8 cellular contexts compared by ENCODE assay signal in the genomic region with DNA sequence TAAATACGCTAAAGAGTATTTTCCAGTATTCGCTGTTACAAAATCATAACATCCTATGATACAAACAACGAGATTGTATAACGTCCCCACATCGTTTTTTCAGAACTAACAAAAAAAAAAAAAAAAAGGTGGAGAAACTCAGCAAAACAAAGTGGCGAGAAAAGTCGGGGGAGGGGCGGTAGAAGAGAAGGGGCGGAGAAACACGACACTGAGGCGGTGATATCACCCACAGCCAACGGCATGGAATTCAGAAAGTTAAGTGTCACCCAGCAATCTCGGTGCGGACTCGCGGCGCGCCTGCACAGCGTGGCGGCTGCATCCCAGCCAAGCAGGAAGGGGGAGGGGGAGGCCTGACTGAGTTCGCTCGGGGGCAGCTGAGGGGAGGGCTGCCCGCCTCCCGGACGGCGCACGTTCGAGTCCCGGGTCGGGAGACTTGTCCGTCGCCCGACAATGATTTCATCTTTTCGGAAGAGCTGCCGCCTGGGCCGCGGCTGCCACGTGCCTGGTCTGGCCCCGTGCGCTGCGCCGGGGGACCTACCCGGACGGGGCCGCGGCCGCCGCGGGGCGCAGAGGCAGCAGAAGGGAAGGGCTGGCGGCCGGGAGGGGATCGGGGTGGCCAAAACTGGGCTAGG. TPM values are rescaled to one million over a fixed set of nuclear protein-coding genes. Genes with fewer than 3 reads are reported as not detected.
A peak's percentile ranks its signal among the peaks of the same experiment; 100 is the strongest.
DNase-seq lines count a peak whose midpoint lies in the region; ATAC-seq and TF ChIP-seq lines count a peak whose summit lies in the region.

No MANE protein-coding gene starts in this region.

- CTCF ChIA-PET in activated CD8-positive, alpha-beta T cell treated with anti-CD3 and anti-CD28 coated beads, Interleukin-2, amount 10 ng/mL, durations not matched to agents 7 days and 5 days (lab: Charles Lee), result interaction anchor here (1.1 to 2.1 kb wide), 3 partner anchors 24 to 102 kb away, joined by 4 to 5 read pairs (median 4); no protein-coding TSS in a partner anchor

- no peaks in the 10 kb centered on the region for H3K9me3 ChIP-seq in right lobe of liver

- H3K27ac ChIP-seq in 22Rv1, result peak overlapping the region; percentile 87
- peak overlapping the region; percentile 99 to 100 (median 100) for H3K27ac ChIP-seq in right lobe of liver

- H3K27me3 Mint-ChIP-seq in activated CD8-positive, alpha-beta T cell treated with anti-CD3 and anti-CD28 coated beads, Interleukin-2, amount 10 ng/mL, durations not matched to agents 7 days and 5 days (ENCODE audit: low read depth), result peaks cover 9% of the 10 kb centered on the region

- POLR2A ChIA-PET in activated CD8-positive, alpha-beta T cell treated with anti-CD3 and anti-CD28 coated beads, Interleukin-2, amount 10 ng/mL, durations not matched to agents 7 days and 5 days (lab: Charles Lee), result interaction anchor here (1.3 to 3.2 kb wide), 3 partner anchors 21 to 254 kb away, joined by 3 to 11 read pairs (median 3); a partner anchor contains a TSS

- under 1% methylated on average over 12 of the region's 53 CpGs for WGBS in right lobe of liver (ENCODE audit: insufficient coverage, low coverage, low lambda C conversion rate, missing lambda C conversion rate)

- TF ChIP-seq CTCF in 22Rv1 (IDR thresholded peaks at IDR 0.05) (no peak), right lobe of liver (IDR thresholded peaks at IDR 0.05) (no peak)

- H3K36me3 ChIP-seq in right lobe of liver, result no peaks in the 10 kb centered on the region

- ATAC-seq in GM18867 (IDR thresholded peaks at IDR 0.05; ENCODE audit: unreplicated experiment) (peak; percentile 41), HG03520 (IDR thresholded peaks at IDR 0.05; ENCODE audit: unreplicated experiment) (peak; percentile 41), right lobe of liver (peak; percentile 69 to 77 (median 71))
- ATAC-seq in activated CD8-positive, alpha-beta T cell treated with anti-CD3 and anti-CD28 coated beads, Interleukin-2, amount 10 ng/mL, durations not matched to agents 7 days and 5 days, result peak; percentile 59

- H3K4me3 Mint-ChIP-seq in activated CD8-positive, alpha-beta T cell treated with anti-CD3 and anti-CD28 coated beads, Interleukin-2, amount 10 ng/mL, durations not matched to agents 7 days and 5 days, result peak overlapping the region; percentile 91

- peaks cover 2% of the 10 kb centered on the region for H3K36me3 Mint-ChIP-seq in activated CD8-positive, alpha-beta T cell treated with anti-CD3 and anti-CD28 coated beads, Interleukin-2, amount 10 ng/mL, durations not matched to agents 7 days and 5 days (ENCODE audit: low read depth)

- DNase-seq in NCI-H82 treated with DMSO at 0.1 percent for 48 hours (lab: John Stamatoyannopoulos, UW; ENCODE audit: unreplicated experiment) (peak; percentile 79), ecto neural progenitor cell (ENCODE audit: low spot score) (peak; percentile 82), right lobe of liver (peak; percentile 93 to 94 (median 94))
- DNase-seq in activated CD8-positive, alpha-beta T cell treated with anti-CD3 and anti-CD28 coated beads, Interleukin-2, amount 10 ng/mL, durations not matched to agents 7 days and 5 days, result peak; percentile 84
- DNase-seq in stimulated activated CD4-positive, alpha-beta T cell treated with anti-CD3 and anti-CD28 coated beads, Interleukin-2, amount 100 ng/mL, for 48 hours, result peak; percentile 66 to 69

- H3K27ac Mint-ChIP-seq in activated CD8-positive, alpha-beta T cell treated with anti-CD3 and anti-CD28 coated beads, Interleukin-2, amount 10 ng/mL, durations not matched to agents 7 days and 5 days, result peak overlapping the region; percentile 96

- H3K9me3 Mint-ChIP-seq in activated CD8-positive, alpha-beta T cell treated with anti-CD3 and anti-CD28 coated beads, Interleukin-2, amount 10 ng/mL, durations not matched to agents 7 days and 5 days (ENCODE audit: insufficient read depth), result no peaks in the 10 kb centered on the region

- H3K4me1 Mint-ChIP-seq in activated CD8-positive, alpha-beta T cell treated with anti-CD3 and anti-CD28 coated beads, Interleukin-2, amount 10 ng/mL, durations not matched to agents 7 days and 5 days (ENCODE audit: low read depth), result peaks cover 47% of the 10 kb centered on the region

- no peaks in the 10 kb centered on the region for H3K27me3 ChIP-seq in right lobe of liver

- intact Hi-C loops in right lobe of liver (cut with DNase I), result loop anchor here in 1 of 2 donors (5.0 kb wide), 1 partner anchor 98 kb away; no protein-coding TSS in a partner anchor

- peak overlapping the region; percentile 85 to 93 (median 85) for H3K4me3 ChIP-seq in right lobe of liver

- peak; percentile 85 for TF ChIP-seq POLR2A in right lobe of liver (IDR thresholded peaks at IDR 0.05)

- H3K4me1 ChIP-seq in right lobe of liver, result peaks cover 0 to 60% (median 24%) of the 10 kb centered on the region in 4 donors

RNA-seq across cellular contexts. Expression of a gene that starts 0.8 kb away (rescaled TPM):
- total RNA-seq in activated CD8-positive, alpha-beta T cell treated with anti-CD3 and anti-CD28 coated beads, Interleukin-2, amount 10 ng/mL, durations not matched to agents 7 days and 5 days, result 1 to 10 TPM; 7.2 to 7.4 TPM
- 10 to 100 TPM; 31.6 to 53.7 (median 45.4) TPM for total RNA-seq in right lobe of liver

Comparison
In these comparisons a context has a peak if more than half of its experiments do, and no peak if none do; other contexts are left out.
1. Peak in every context shown above with its lines: DNase-seq, ATAC-seq, H3K4me3 ChIP-seq and H3K27ac ChIP-seq.